ENCODE assay signal across 11 cellular contexts in the genomic region with DNA sequence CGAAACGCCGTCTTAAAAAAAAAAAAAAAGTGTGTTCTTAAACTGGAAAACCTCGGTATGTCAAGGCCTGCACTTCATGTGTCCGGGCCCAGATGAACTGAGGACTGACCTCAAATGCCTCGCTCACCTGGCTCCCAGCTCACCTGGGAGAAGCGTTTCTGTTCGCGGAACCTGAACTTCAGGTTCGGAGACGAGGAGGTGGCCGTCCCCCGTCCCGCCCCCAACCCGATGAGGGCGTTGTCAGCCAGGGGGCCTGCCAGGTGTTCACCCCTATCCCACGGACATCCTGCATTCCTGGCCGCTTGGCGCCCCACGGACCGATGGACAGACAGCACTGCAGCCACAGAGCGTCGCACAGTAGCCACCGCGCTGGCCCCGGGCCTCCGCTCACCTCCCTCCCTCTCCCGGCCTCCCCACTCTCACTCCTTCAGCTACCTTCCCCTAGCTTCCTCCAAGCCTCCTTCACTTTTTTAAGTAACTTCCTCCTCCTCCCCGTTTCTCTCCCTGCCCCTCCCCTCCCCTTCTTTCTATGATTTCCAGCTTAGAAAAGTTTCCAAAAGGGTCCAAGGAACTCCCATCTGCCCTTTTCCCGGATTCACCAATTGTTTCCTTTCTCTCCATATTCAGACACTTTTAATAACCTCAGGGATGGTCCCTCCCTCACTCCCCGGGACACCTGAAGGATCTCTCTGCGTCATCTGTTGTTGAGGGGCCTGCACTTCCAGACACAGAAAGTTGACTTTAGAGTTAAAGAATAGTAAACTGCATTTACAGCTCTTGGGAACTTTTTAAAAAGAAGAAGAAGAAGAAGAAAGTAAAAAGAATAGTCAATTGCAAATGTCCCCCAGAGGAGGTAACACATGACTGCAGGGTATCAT. TPM values are rescaled to one million over a fixed set of nuclear protein-coding genes. Genes with fewer than 3 reads are reported as not detected.
DNase-seq lines count a peak whose midpoint lies in the region; ATAC-seq, FAIRE-seq and TF ChIP-seq lines count a peak whose summit lies in the region.
"Had no signal": no experiment of that assay in that cellular context is flagged by ENCODE, and none has a peak within 500 bp of the region (broad histone marks: within the 10 kb centered on the region; RNA-seq: fewer than 3 reads in every experiment).

No MANE protein-coding gene starts in this region.

- no peaks in the 10 kb centered on the region for H3K36me3 Mint-ChIP-seq in CD8-positive, alpha-beta T cell
- H3K36me3 Mint-ChIP-seq in mesothelial cell of epicardium, result no peaks in the 10 kb centered on the region

- in situ Hi-C loops in GM12878 (cut with MboI), result loop anchor here (5.0 kb wide), 1 partner anchor 45 kb away; no protein-coding TSS in a partner anchor

- BruUV-seq in GM12878 (replicated peaks; lab: Mats Ljungman, UMichigan), result no TSS peak

- peak overlapping the region; percentile 12; the same call in 1 of the 2 replicates for H3K9ac ChIP-seq in GM12878 (ENCODE audit: control insufficient read depth, insufficient read depth, low read length)

- SMC1A ChIA-PET in GM12878 (lab: Charles Lee; ENCODE audit: uncharacterized antibody, unreplicated experiment), result interaction anchor here (0.6 to 7.2 kb wide), 23 partner anchors 8 to 258 kb away, joined by 3 to 74 read pairs (median 6); a partner anchor contains a TSS

- H3K27me3 Mint-ChIP-seq in CD8-positive, alpha-beta T cell (ENCODE audit: low read depth), result no peaks in the 10 kb centered on the region
- H3K27me3 Mint-ChIP-seq in mesothelial cell of epicardium (ENCODE audit: low read depth), result no peaks in the 10 kb centered on the region

- H3K27ac ChIP-seq in CD8-positive, alpha-beta T cell (ENCODE audit: low read depth, low read length), result peak overlapping the region; percentile 2
- H3K27ac ChIP-seq in KOPT-K1 (ENCODE audit: low read depth, low read length, poor library complexity, severe bottlenecking), result peak overlapping the region; percentile 53
- H3K27ac ChIP-seq in GM12878 (ENCODE audit: control insufficient read depth, insufficient read depth), result peak overlapping the region; percentile 89
- H3K27ac ChIP-seq: epithelial cell of prostate had no signal

- H3K4me3 Mint-ChIP-seq in CD8-positive, alpha-beta T cell, result peak overlapping the region; percentile 76
- peak overlapping the region; percentile 30 for H3K4me3 Mint-ChIP-seq in mesothelial cell of epicardium

- peak overlapping the region; percentile 81 for H3K4me2 ChIP-seq in GM12878 (ENCODE audit: control insufficient read depth, insufficient read depth)

- no peaks in the 10 kb centered on the region for H3K9me3 ChIP-seq in CD8-positive, alpha-beta T cell (ENCODE audit: low read length)
- H3K9me3 ChIP-seq in KOPT-K1 (ENCODE audit: insufficient read depth, low read length, poor library complexity, severe bottlenecking) (no peaks in the 10 kb centered on the region), GM12878 (replicated peaks; ENCODE audit: control insufficient read depth, insufficient read depth, low read length) (no peaks in the 10 kb centered on the region)

- no peaks in the 10 kb centered on the region for H3K27me3 ChIP-seq in CD8-positive, alpha-beta T cell (ENCODE audit: insufficient read depth, low read length)
- H3K27me3 ChIP-seq in GM12878 (replicated peaks in 1 of 2; ENCODE audit: control insufficient read depth in 2 of 2, insufficient read depth in 2 of 2, low read length in 1 of 2), result no peaks in the 10 kb centered on the region

- peak overlapping the region; percentile 96 for H3K27ac Mint-ChIP-seq in CD8-positive, alpha-beta T cell
- peak overlapping the region; percentile 88 for H3K27ac Mint-ChIP-seq in mesothelial cell of epicardium

- H3K79me2 ChIP-seq in GM12878 (ENCODE audit: control insufficient read depth, insufficient read depth, low read length), result no peaks in the 10 kb centered on the region

- no peak for TF ChIP-seq CTCF in CD8-positive, alpha-beta T cell (IDR thresholded peaks at IDR 0.05)
- TF ChIP-seq CTCF in GM12878 (IDR thresholded peaks at IDR 0.05 in 2 of 3, conservative IDR thresholded peaks at IDR 0.05 in 1 of 3; ENCODE audit: control insufficient read depth in 2 of 3, extremely low read depth in 1 of 3, insufficient read depth in 1 of 3, low read depth in 3 of 3, low read length in 3 of 3) (no peak), mesothelial cell of epicardium (IDR thresholded peaks at IDR 0.05; ENCODE audit: unreplicated experiment) (no peak)

- H3K4me3 ChIP-seq in CD8-positive, alpha-beta T cell (ENCODE audit: low read depth, low read length), result peak overlapping the region; percentile 18
- peak overlapping the region; percentile 4 for H3K4me3 ChIP-seq in GM12878

- ATAC-seq in CD8-positive, alpha-beta T cell, result no peak
- ATAC-seq in GM12878, result peak; percentile 3; the same call in 1 of the 3 replicates
- ATAC-seq in HG03432 (IDR thresholded peaks at IDR 0.05; ENCODE audit: unreplicated experiment), result no peak
- no peak for ATAC-seq in GM19324 (IDR thresholded peaks at IDR 0.05; ENCODE audit: low FRiP score, unreplicated experiment)

- peak overlapping the region; percentile 70 for H2AFZ ChIP-seq in GM12878 (ENCODE audit: control insufficient read depth, low read depth, low read length)

- POLR2A ChIA-PET in CD8-positive, alpha-beta T cell (lab: Charles Lee), result interaction anchor here (0.9 to 2.2 kb wide), 6 partner anchors 14 to 90 kb away, joined by 3 to 17 read pairs (median 4); a partner anchor contains a TSS
- POLR2A ChIA-PET in GM12878 (lab: Charles Lee), result interaction anchor here (0.6 to 4.2 kb wide), 21 partner anchors 8 to 269 kb away, joined by 3 to 18 read pairs (median 4); a partner anchor contains a TSS

- no peak for FAIRE-seq in GM12878 (lab: Jason Lieb, UNC)

- RAD21 ChIA-PET in GM12878 (lab: Charles Lee; ENCODE audit: unreplicated experiment), result interaction anchor here (0.9 to 8.9 kb wide), 14 partner anchors 10 to 92 kb away, joined by 3 to 70 read pairs (median 8); a partner anchor contains a TSS

- no peaks in the 10 kb centered on the region for H3K9me3 Mint-ChIP-seq in CD8-positive, alpha-beta T cell
- H3K9me3 Mint-ChIP-seq in mesothelial cell of epicardium, result no peaks in the 10 kb centered on the region

- peaks cover 77% of the 10 kb centered on the region for H3K4me1 Mint-ChIP-seq in CD8-positive, alpha-beta T cell (ENCODE audit: low read depth)
- peaks cover 40% of the 10 kb centered on the region for H3K4me1 Mint-ChIP-seq in mesothelial cell of epicardium

- H4K20me1 ChIP-seq in GM12878 (ENCODE audit: control insufficient read depth, insufficient read depth), result no peaks in the 10 kb centered on the region

- peaks cover 75% of the 10 kb centered on the region for H3K4me1 ChIP-seq in CD8-positive, alpha-beta T cell (ENCODE audit: insufficient read depth, low read length)
- peaks cover 49% of the 10 kb centered on the region for H3K4me1 ChIP-seq in GM12878 (ENCODE audit: control insufficient read depth, insufficient read depth, low read length)

- CTCF ChIA-PET in CD8-positive, alpha-beta T cell (lab: Charles Lee), result interaction anchor here (0.6 to 3.8 kb wide), 13 partner anchors 8 to 110 kb away, joined by 3 to 31 read pairs (median 3); a partner anchor contains a TSS
- CTCF ChIA-PET in GM12878 (lab: Yijun Ruan, JAX), result interaction anchor here (0.6 to 4.5 kb wide), 16 partner anchors 9 to 199 kb away, joined by 3 to 59 read pairs (median 4); a partner anchor contains a TSS

- 0 out of 4 replicates have a peak, but pooled peaks of 1 of the 2 experiments have one; percentile 12 for TF ChIP-seq EP300 in GM12878 (IDR thresholded peaks at IDR 0.05; ENCODE audit: borderline replicate concordance in 1 of 2, control insufficient read depth in 1 of 2, low read depth in 2 of 2, low read length in 2 of 2)

- DNase-seq in CD8-positive, alpha-beta T cell, result no peak
- no peak for DNase-seq in GM12878 (ENCODE audit: low read depth, low spot score)
- no peak for DNase-seq in mesothelial cell of epicardium (ENCODE audit: low spot score in 2 of 2, unreplicated experiment in 2 of 2)
- DNase-seq in SIG-M5 treated with dmso at 0.1 percent for 504 hours (lab: John Stamatoyannopoulos, UW; ENCODE audit: unreplicated experiment), result no peak
- DNase-seq in NCI-H2227 treated with DMSO at 0.1 percent for 48 hours (lab: John Stamatoyannopoulos, UW), result no peak
- DNase-seq: midbrain, NCI-H69 had no signal

- intact Hi-C loops in CD8-positive, alpha-beta T cell (cut with DNase I, micrococcal nuclease), result no loop called here
- intact Hi-C loops in GM12878 (cut with micrococcal nuclease; ENCODE audit: unreplicated experiment), result loop anchor here (2.0 kb wide), 2 partner anchors 22 to 46 kb away; a partner anchor contains a TSS

- no peaks in the 10 kb centered on the region for H3K36me3 ChIP-seq in CD8-positive, alpha-beta T cell (ENCODE audit: insufficient read depth, low read length)
- H3K36me3 ChIP-seq in KOPT-K1 (ENCODE audit: insufficient read depth, low read length), result no peaks in the 10 kb centered on the region
- no peaks in the 10 kb centered on the region for H3K36me3 ChIP-seq in GM12878 (ENCODE audit: control insufficient read depth in 2 of 2, insufficient read depth in 2 of 2, low read length in 1 of 2)

- TF ChIP-seq RAD21 in GM12878 (IDR thresholded peaks at IDR 0.05; ENCODE audit: insufficient read depth, low read depth, low read length), result no peak

- WGBS in GM12878 (ENCODE audit: insufficient coverage, insufficient replicate concordance, low lambda C conversion rate, missing lambda C conversion rate), result 88% methylated on average over 19 of the region's 32 CpGs

- TF ChIP-seq POLR2A in GM12878 (IDR thresholded peaks at IDR 0.05; ENCODE audit: low read depth, low read length), result no peak

RNA-seq across cellular contexts. Expression of a gene that starts 22.7 kb away (rescaled TPM):
- total RNA-seq in CD8-positive, alpha-beta T cell, result 1 to 10 TPM; 6.2 to 6.8 TPM
- 215 and 230 TPM in 2 replicates for total RNA-seq in GM12878 (2013; cell fraction: nucleolus; rRNA removed)
- total RNA-seq in GM12878 (2014; rRNA removed), result 209 and 224 TPM in 2 replicates
- 214 and 231 TPM in 2 replicates for total RNA-seq in GM12878 (2014; rRNA removed; fragmentation: Illumina TruSeq; extraction: Trizol)
- 185 and 191 TPM in 2 replicates for total RNA-seq in GM12878 (2021)
- polyA plus RNA-seq in GM12878 (2011; ENCODE audit: low read depth), result 72.1 TPM
- polyA plus RNA-seq in GM12878 (2011; rRNA removed), result 208 and 265 TPM in 2 replicates
- 235 and 264 TPM in 2 replicates for polyA plus RNA-seq in GM12878 (2011; cell fraction: cytosol; rRNA removed)
- polyA plus RNA-seq in GM12878 (2011; cell fraction: nucleus; rRNA removed), result 373 and 400 TPM in 2 replicates
- polyA plus RNA-seq in GM12878 (2012), result 83.8 and 87.9 TPM in 2 replicates
- polyA plus RNA-seq in GM12878 (2014; fragmentation: Illumina TruSeq; extraction: Trizol), result 232 TPM in 2 replicates
- 10 to 100 TPM; 74.1 to 96.3 TPM for polyA plus RNA-seq in GM12878 (2014; fragmentation: Nextera tagmentation; extraction: Ambion mirVana)
- 195 and 202 TPM in 2 replicates for polyA plus RNA-seq in GM12878 (2014; rRNA removed)
- 100 to 1,000 TPM; 220 to 227 TPM for polyA plus RNA-seq in GM12878 (2016; fragmentation: Nextera tagmentation; extraction: Ambion mirVana)
- 363 and 370 TPM in 2 replicates for polyA minus RNA-seq in GM12878 (2011; rRNA and poly(A)+ RNA removed)
- 110 and 126 TPM in 2 replicates for polyA minus RNA-seq in GM12878 (2011; cell fraction: cytosol; rRNA and poly(A)+ RNA removed)
- 182 and 265 TPM in 2 replicates for polyA minus RNA-seq in GM12878 (2011; cell fraction: nucleus; rRNA and poly(A)+ RNA removed)
- 71.4 to 74.5 TPM (median 71.6 TPM) in 3 replicates for total RNA-seq in mesothelial cell of epicardium

RNA-seq across cellular contexts. Expression of a gene that starts 54.7 kb away (rescaled TPM):
- total RNA-seq in CD8-positive, alpha-beta T cell, result 1 to 10 TPM; 1.8 to 2.2 TPM
- total RNA-seq in GM12878 (2013; cell fraction: nucleolus; rRNA removed), result 33.5 and 35.7 TPM in 2 replicates
- total RNA-seq in GM12878 (2014; rRNA removed) (13.5 and 16.2 TPM in 2 replicates), GM12878 (2014; rRNA removed; fragmentation: Illumina TruSeq; extraction: Trizol) (11.8 and 12.9 TPM in 2 replicates), GM12878 (2021) (20.0 and 22.8 TPM in 2 replicates), mesothelial cell of epicardium (9.5 to 9.7 TPM (median 9.5 TPM) in 3 replicates)
- polyA plus RNA-seq in GM12878 (2011; ENCODE audit: low read depth), result 2.6 TPM
- polyA plus RNA-seq in GM12878 (2011; rRNA removed) (21.7 and 22.4 TPM in 2 replicates), GM12878 (2014; fragmentation: Illumina TruSeq; extraction: Trizol) (14.5 and 16.2 TPM in 2 replicates), GM12878 (2014; fragmentation: Nextera tagmentation; extraction: Ambion mirVana) (1 to 10 TPM; 3.9 to 4.7 TPM), GM12878 (2014; rRNA removed) (11.6 and 14.6 TPM in 2 replicates), GM12878 (2016; fragmentation: Nextera tagmentation; extraction: Ambion mirVana) (10 to 100 TPM; 19.6 to 20.2 TPM)
- polyA plus RNA-seq in GM12878 (2011; cell fraction: cytosol; rRNA removed), result 19.5 and 20.7 TPM in 2 replicates
- polyA plus RNA-seq in GM12878 (2011; cell fraction: nucleus; rRNA removed), result 12.5 and 13.5 TPM in 2 replicates
- polyA plus RNA-seq in GM12878 (2012), result 3.7 and 8.8 TPM in 2 replicates
- polyA minus RNA-seq in GM12878 (2011; rRNA and poly(A)+ RNA removed), result 29.6 and 30.2 TPM in 2 replicates
- polyA minus RNA-seq in GM12878 (2011; cell fraction: cytosol; rRNA and poly(A)+ RNA removed), result 8.7 and 11.2 TPM in 2 replicates
- 8.7 and 13.9 TPM in 2 replicates for polyA minus RNA-seq in GM12878 (2011; cell fraction: nucleus; rRNA and poly(A)+ RNA removed)

Comparison
In these comparisons a context has a peak if more than half of its experiments do, and no peak if none do; other contexts are left out.
1. H3K27ac ChIP-seq: peak in every context shown above with its lines; median percentile 89 in GM12878; 53 in KOPT-K1; 2 in CD8-positive, alpha-beta T cell.